In genomic region chr15:84889991-84890669, GRCh38 we compare ENCODE assay signal across 2 cellular contexts.
TF ChIP-seq lines count a peak whose summit lies in the region.

No MANE protein-coding gene starts in this region.

TF ChIP-seq in IMR-90, 13 proteins besides CTCF, POLR2A, EP300 and RAD21:
- TF ChIP-seq MAZ (IDR thresholded peaks at IDR 0.05; ENCODE audit: borderline replicate concordance, low read depth, low read length) (no peak), USF2 (IDR thresholded peaks at IDR 0.05; ENCODE audit: low read depth, low read length) (no peak), CEBPB (IDR thresholded peaks at IDR 0.05; ENCODE audit: low read depth, low read length) (no peak), FOS (IDR thresholded peaks at IDR 0.05; ENCODE audit: low read depth, low read length) (no peak), RCOR1 (IDR thresholded peaks at IDR 0.05; ENCODE audit: insufficient replicate concordance, low read length) (no peak), MAFK (IDR thresholded peaks at IDR 0.05; ENCODE audit: low read depth, low read length) (no peak), SMC3 (IDR thresholded peaks at IDR 0.05; ENCODE audit: low read depth, low read length) (no peak), CHD1 (IDR thresholded peaks at IDR 0.05; ENCODE audit: low read depth, low read length) (no peak), ELK1 (IDR thresholded peaks at IDR 0.05; ENCODE audit: borderline replicate concordance, low read depth, low read length) (no peak), RFX5 (IDR thresholded peaks at IDR 0.05; ENCODE audit: low read depth, low read length) (no peak), MXI1 (IDR thresholded peaks at IDR 0.05; ENCODE audit: borderline replicate concordance, low read depth, low read length) (no peak), NFE2L2 (IDR thresholded peaks at IDR 0.05; ENCODE audit: low read depth, low read length) (no peak)

TF ChIP-seq in H1, 55 proteins besides CTCF, POLR2A, EP300 and RAD21:
- no peak for TF ChIP-seq TBP (IDR thresholded peaks at IDR 0.05; ENCODE audit: low read depth, low read length)
- TF ChIP-seq GTF2F1 (IDR thresholded peaks at IDR 0.05; ENCODE audit: borderline replicate concordance, low read depth, low read length) = no peak
- no peak for TF ChIP-seq RBBP5 (IDR thresholded peaks at IDR 0.05; ENCODE audit: borderline replicate concordance, low read depth, low read length)
- TF ChIP-seq SUZ12 (IDR thresholded peaks at IDR 0.05; ENCODE audit: low read length) = no peak
- no peak for TF ChIP-seq USF2 (IDR thresholded peaks at IDR 0.05; ENCODE audit: low read length)
- TF ChIP-seq GABPA (IDR thresholded peaks at IDR 0.05; ENCODE audit: borderline replicate concordance, insufficient read depth, low read length) = no peak
- no peak for TF ChIP-seq SRF (IDR thresholded peaks at IDR 0.05; ENCODE audit: low read depth, low read length)
- no peak for TF ChIP-seq SP1 (IDR thresholded peaks at IDR 0.05; ENCODE audit: low read depth, low read length)
- TF ChIP-seq HDAC6 (IDR thresholded peaks at IDR 0.05; ENCODE audit: low read depth, low read length) = no peak
- TF ChIP-seq SP4 (IDR thresholded peaks at IDR 0.05; ENCODE audit: low read length) = no peak
- TF ChIP-seq TCF12 (IDR thresholded peaks at IDR 0.05; ENCODE audit: low read depth, low read length) = no peak
- no peak for TF ChIP-seq PHF8 (conservative IDR thresholded peaks at IDR 0.05; ENCODE audit: low read depth, low read length)
- TF ChIP-seq MAX (IDR thresholded peaks at IDR 0.05) = no peak
- TF ChIP-seq MAFK (IDR thresholded peaks at IDR 0.05; ENCODE audit: low read depth, low read length) = no peak
- no peak for TF ChIP-seq CBX5 (IDR thresholded peaks at IDR 0.05; ENCODE audit: low read depth, low read length)
- no peak for TF ChIP-seq ZNF274 (IDR thresholded peaks at IDR 0.05; ENCODE audit: borderline replicate concordance, extremely low read depth, low read length)
